In genomic region chr2:109117780-109118179, GRCh38 we compare ENCODE assay signal across 20 cellular contexts. TPM values are rescaled to one million over a fixed set of nuclear protein-coding genes. Genes with fewer than 3 reads are reported as not detected.
DNase-seq lines count a peak whose midpoint lies in the region; ATAC-seq, FAIRE-seq and TF ChIP-seq lines count a peak whose summit lies in the region.
"Had no signal": no experiment of that assay in that cellular context is flagged by ENCODE, and none has a peak within 500 bp of the region (broad histone marks: within the 10 kb centered on the region; RNA-seq: fewer than 3 reads in every experiment).

No MANE protein-coding gene starts in this region.

- no peak overlapping the region for H2BK15ac ChIP-seq in neuronal stem cell (ENCODE audit: low read length)

- H3K27ac Mint-ChIP-seq in CD4-positive, CD25-positive, alpha-beta regulatory T cell: peak overlapping the region in 2 of 3 donors; percentile 51 to 60
- peak overlapping the region; percentile 50 for H3K27ac Mint-ChIP-seq in neural crest cell (ENCODE audit: unreplicated experiment)
- H3K27ac Mint-ChIP-seq: B cell; CD4-positive, alpha-beta memory T cell had no signal

- FAIRE-seq in frontal cortex (lab: Jason Lieb, UNC): no peak
- FAIRE-seq: A204.1, D721Med, GM19239 had no signal

- no peak overlapping the region for H3K27ac ChIP-seq in CD4-positive, CD25-positive, alpha-beta regulatory T cell (ENCODE audit: insufficient read depth, low read length, poor library complexity, severe bottlenecking)
- H3K27ac ChIP-seq in neuronal stem cell (replicated peaks; ENCODE audit: low read length): no peak overlapping the region

- no peak overlapping the region for H3K4me3 ChIP-seq in CD4-positive, CD25-positive, alpha-beta regulatory T cell (ENCODE audit: low read depth, low read length)
- H3K4me3 ChIP-seq in H7 (ENCODE audit: insufficient read depth, low read depth, low read length) (no peak overlapping the region), neuronal stem cell (ENCODE audit: low read length in 2 of 2) (no peak overlapping the region)
- H3K4me3 ChIP-seq: HAP-1 had no signal

- no peak overlapping the region for H3K4me2 ChIP-seq in neuronal stem cell (ENCODE audit: insufficient read depth, low read length, poor library complexity, severe bottlenecking)

- H3K9me3 ChIP-seq in CD4-positive, CD25-positive, alpha-beta regulatory T cell (ENCODE audit: control insufficient read depth in 2 of 2, low read length in 2 of 2): no peaks in the 10 kb centered on the region
- H3K9me3 ChIP-seq in neuronal stem cell (replicated peaks in 1 of 2; ENCODE audit: control insufficient read depth in 2 of 2, insufficient read depth in 1 of 2, low read depth in 1 of 2, low read length in 2 of 2): peaks cover 4 to 6% of the 10 kb centered on the region in 2 donors
- H3K9me3 ChIP-seq: HAP-1 had no signal

- DNase-seq in activated CD8-positive, alpha-beta memory T cell treated with anti-CD3 and anti-CD28 coated beads, Interleukin-2, amount 50 U/mL, for 48 hours: peak; percentile 23
- no peak for DNase-seq in activated CD8-positive, alpha-beta memory T cell treated with anti-CD3 and anti-CD28 coated beads, Interleukin-2, amount 50 U/mL, for 4 hours
- no peak for DNase-seq in CD4-positive, CD25-positive, alpha-beta regulatory T cell
- peak; percentile 6 for DNase-seq in H7
- no peak for DNase-seq in neural crest cell (ENCODE audit: low read depth, low spot score)
- DNase-seq in neuronal stem cell (ENCODE audit: low spot score): no peak
- DNase-seq in frontal cortex (ENCODE audit: low spot score in 2 of 2): no peak
- DNase-seq: C1 segment of cervical spinal cord; CD4-positive, alpha-beta memory T cell; COR-L47; DMS153; DND-41; GDM1; GOT3 had no signal

- no peak overlapping the region for H2BK5ac ChIP-seq in neuronal stem cell (ENCODE audit: low read length)

- no peak overlapping the region for H3K9ac ChIP-seq in neuronal stem cell (ENCODE audit: low read depth, low read length, poor library complexity)

- no peak overlapping the region for H2BK12ac ChIP-seq in neuronal stem cell (ENCODE audit: low read length)

- peaks cover 2% of the 10 kb centered on the region for H3K27me3 ChIP-seq in CD4-positive, CD25-positive, alpha-beta regulatory T cell (ENCODE audit: control insufficient read depth, insufficient read depth, low read length)
- H3K27me3 ChIP-seq in H7 (ENCODE audit: control insufficient read depth, insufficient read depth, low read length) (no peaks in the 10 kb centered on the region; the same call in 1 of the 2 replicates), neuronal stem cell (ENCODE audit: control insufficient read depth in 3 of 3, insufficient read depth in 3 of 3, low read depth in 1 of 3, low read length in 3 of 3) (peaks cover 0 to 3% (median 0%) of the 10 kb centered on the region in 3 experiments)

- no peak for ATAC-seq in CD4-positive, CD25-positive, alpha-beta regulatory T cell (ENCODE audit: low read depth in 2 of 2)
- ATAC-seq in HG03175 (IDR thresholded peaks at IDR 0.05; ENCODE audit: unreplicated experiment): no peak

- peaks cover 19% of the 10 kb centered on the region for H3K27me3 Mint-ChIP-seq in CD4-positive, CD25-positive, alpha-beta regulatory T cell
- H3K27me3 Mint-ChIP-seq in neural crest cell (ENCODE audit: low read depth): peaks cover 17% of the 10 kb centered on the region

- peaks cover 0 to 5% (median 4%) of the 10 kb centered on the region in 4 donors for H3K4me1 Mint-ChIP-seq in CD4-positive, CD25-positive, alpha-beta regulatory T cell
- no peaks in the 10 kb centered on the region for H3K4me1 Mint-ChIP-seq in neural crest cell
- H3K4me1 Mint-ChIP-seq: B cell had no signal

- no peak overlapping the region for H2AFZ ChIP-seq in neuronal stem cell (ENCODE audit: low read length)

- no peak overlapping the region for H4K91ac ChIP-seq in neuronal stem cell (ENCODE audit: low read depth, low read length, poor library complexity)

- no peak overlapping the region for H2AK5ac ChIP-seq in neuronal stem cell (ENCODE audit: low read depth, low read length)

- no peak overlapping the region for H3K23ac ChIP-seq in neuronal stem cell (ENCODE audit: low read depth, low read length, poor library complexity)

- TF ChIP-seq CTCF in neural crest cell (conservative IDR thresholded peaks at IDR 0.05): no peak

- H3K9me3 Mint-ChIP-seq in CD4-positive, CD25-positive, alpha-beta regulatory T cell: peaks cover 0 to 2% (median 0%) of the 10 kb centered on the region in 7 donors
- H3K9me3 Mint-ChIP-seq in neural crest cell: no peaks in the 10 kb centered on the region

- H3K36me3 ChIP-seq in CD4-positive, CD25-positive, alpha-beta regulatory T cell (ENCODE audit: control insufficient read depth, insufficient read depth, low read length): no peaks in the 10 kb centered on the region
- H3K36me3 ChIP-seq in H7 (replicated peaks; ENCODE audit: control insufficient read depth, insufficient read depth, low read length): no peaks in the 10 kb centered on the region
- no peaks in the 10 kb centered on the region for H3K36me3 ChIP-seq in neuronal stem cell (replicated peaks in 1 of 2; ENCODE audit: control insufficient read depth in 2 of 2, insufficient read depth in 2 of 2, low read length in 2 of 2)
- H3K36me3 ChIP-seq: HAP-1 had no signal

- no peak overlapping the region for H3K18ac ChIP-seq in neuronal stem cell (ENCODE audit: low read length)

- H3K4me3 Mint-ChIP-seq in CD4-positive, CD25-positive, alpha-beta regulatory T cell: no peak overlapping the region
- no peak overlapping the region for H3K4me3 Mint-ChIP-seq in neural crest cell
- H3K4me3 Mint-ChIP-seq: B cell had no signal

- H3K79me1 ChIP-seq in neuronal stem cell (ENCODE audit: low read depth, low read length): no peaks in the 10 kb centered on the region

- WGBS in neuronal stem cell (ENCODE audit: extremely low coverage in 2 of 2, insufficient read length in 2 of 2, insufficient replicate concordance in 1 of 2), 2 donors: no CpG with 5 or more reads among the region's 4 CpGs

- H3K36me3 Mint-ChIP-seq in CD4-positive, CD25-positive, alpha-beta regulatory T cell: no peaks in the 10 kb centered on the region
- peaks cover 4% of the 10 kb centered on the region for H3K36me3 Mint-ChIP-seq in neural crest cell (ENCODE audit: low read depth)
- H3K36me3 Mint-ChIP-seq: CD4-positive, alpha-beta memory T cell had no signal

- H4K8ac ChIP-seq in neuronal stem cell (ENCODE audit: low read depth, low read length): no peak overlapping the region

- no peaks in the 10 kb centered on the region for H3K4me1 ChIP-seq in CD4-positive, CD25-positive, alpha-beta regulatory T cell (ENCODE audit: control insufficient read depth, insufficient read depth, low read length, poor library complexity, severe bottlenecking)
- no peaks in the 10 kb centered on the region for H3K4me1 ChIP-seq in neuronal stem cell (ENCODE audit: control insufficient read depth in 2 of 2, insufficient read depth in 1 of 2, low read depth in 1 of 2, low read length in 2 of 2)
- H3K4me1 ChIP-seq: HAP-1 had no signal

- no peak overlapping the region for H3K14ac ChIP-seq in neuronal stem cell (ENCODE audit: low read length)

- H3K4ac ChIP-seq in neuronal stem cell (ENCODE audit: low read length): no peak overlapping the region

- no peak overlapping the region for H2BK120ac ChIP-seq in neuronal stem cell (ENCODE audit: low read depth, low read length)

RNA-seq across cellular contexts. Expression of gene SH3RF3, which starts 11.2 kb away (rescaled TPM):
- total RNA-seq in CD4-positive, CD25-positive, alpha-beta regulatory T cell: 1.4 TPM
- polyA plus RNA-seq in CD4-positive, CD25-positive, alpha-beta regulatory T cell: 1 to 10 TPM in 1 of 4 donors, under 1 TPM in 3; 0.16 to 1.6 (median 0.68) TPM
- 0.80 and 1.0 TPM in 2 replicates for total RNA-seq in H7 (2014; rRNA removed; shearing (Covaris generic))
- total RNA-seq in neural crest cell (0.70 and 0.84 TPM in 2 replicates), frontal cortex (9.0 TPM)
- polyA plus RNA-seq in neuronal stem cell (2013, experiment 1 of 2): 0.07 TPM
- 0.08 TPM for polyA plus RNA-seq in neuronal stem cell (2013, experiment 2 of 2)

Comparison
In these comparisons a context has a peak if more than half of its experiments do, and no peak if none do; other contexts are left out.
1. DNase-seq: peak in activated CD8-positive, alpha-beta memory T cell treated with anti-CD3 and anti-CD28 coated beads, Interleukin-2, amount 50 U/mL, for 48 hours (single experiment) and H7 (single experiment); none in activated CD8-positive, alpha-beta memory T cell treated with anti-CD3 and anti-CD28 coated beads, Interleukin-2, amount 50 U/mL, for 4 hours (single experiment), CD4-positive, CD25-positive, alpha-beta regulatory T cell (0 of 3), neural crest cell (single experiment), neuronal stem cell (single experiment) and frontal cortex (0 of 2).